ENCODE assay signal across 8 cellular contexts in genomic region chr1:156707486-156708244, GRCh38. TPM values are rescaled to one million over a fixed set of nuclear protein-coding genes. Genes with fewer than 3 reads are reported as not detected.
DNase-seq lines count a peak whose midpoint lies in the region; ATAC-seq and TF ChIP-seq lines count a peak whose summit lies in the region.
"Had no signal": no experiment of that assay in that cellular context is flagged by ENCODE, and none has a peak within 500 bp of the region (broad histone marks: within the 10 kb centered on the region; RNA-seq: fewer than 3 reads in every experiment).

No MANE protein-coding gene starts in this region.

- H3K36me3 Mint-ChIP-seq in CD4-positive, alpha-beta T cell (ENCODE audit: low read depth), result no peaks in the 10 kb centered on the region
- no peaks in the 10 kb centered on the region for H3K36me3 Mint-ChIP-seq in activated CD8-positive, alpha-beta memory T cell treated with anti-CD3 and anti-CD28 coated beads, Interleukin-2, amount 10 ng/mL, durations not matched to agents 7 days and 5 days

- no peaks in the 10 kb centered on the region; the same call in 1 of the 2 replicates for H3K36me3 ChIP-seq in Panc1 (ENCODE audit: control insufficient read depth, insufficient read depth, low read length)

- ATAC-seq in CD4-positive, alpha-beta T cell (ENCODE audit: poor library complexity), result no peak
- ATAC-seq in Panc1, result no peak
- no peak for ATAC-seq in activated CD8-positive, alpha-beta memory T cell treated with anti-CD3 and anti-CD28 coated beads, Interleukin-2, amount 10 ng/mL, durations not matched to agents 7 days and 5 days

- no peak overlapping the region for H3K27ac ChIP-seq in CD4-positive, alpha-beta T cell (ENCODE audit: low read depth, low read length)
- H3K27ac ChIP-seq in Panc1 (ENCODE audit: low read length), result peak overlapping the region; percentile 93

- peak overlapping the region; percentile 77 for H3K27ac Mint-ChIP-seq in CD4-positive, alpha-beta T cell
- H3K27ac Mint-ChIP-seq in activated CD8-positive, alpha-beta memory T cell treated with anti-CD3 and anti-CD28 coated beads, Interleukin-2, amount 10 ng/mL, durations not matched to agents 7 days and 5 days, result no peak overlapping the region

- H3K4me1 Mint-ChIP-seq in CD4-positive, alpha-beta T cell (ENCODE audit: low read depth), result peaks cover 32% of the 10 kb centered on the region
- peaks cover 20% of the 10 kb centered on the region for H3K4me1 Mint-ChIP-seq in activated CD8-positive, alpha-beta memory T cell treated with anti-CD3 and anti-CD28 coated beads, Interleukin-2, amount 10 ng/mL, durations not matched to agents 7 days and 5 days

- no peaks in the 10 kb centered on the region for H3K9me3 Mint-ChIP-seq in CD4-positive, alpha-beta T cell
- no peaks in the 10 kb centered on the region for H3K9me3 Mint-ChIP-seq in activated CD8-positive, alpha-beta memory T cell treated with anti-CD3 and anti-CD28 coated beads, Interleukin-2, amount 10 ng/mL, durations not matched to agents 7 days and 5 days (ENCODE audit: low read depth)

- H3K4me3 ChIP-seq in Panc1 (ENCODE audit: low read depth in 2 of 2, low read length in 2 of 2), result no peak overlapping the region

- DNase-seq in CD4-positive, alpha-beta T cell, result no peak
- DNase-seq in Panc1 (ENCODE audit: low read depth, low spot score), result no peak
- DNase-seq in islet precursor cell, result peak; percentile 73
- no peak for DNase-seq in activated CD4-positive, alpha-beta T cell treated with anti-CD3 and anti-CD28 coated beads, Interleukin-2, amount 50 U/mL, for 1 hour
- DNase-seq in NK-92 treated with Interleukin-12 subunit alpha and Interleukin-12 subunit beta, amount 100 ng/mL, for 24 hours (lab: John Stamatoyannopoulos, UW), result no peak
- DNase-seq in activated CD8-positive, alpha-beta memory T cell treated with anti-CD3 and anti-CD28 coated beads, Interleukin-2, amount 10 ng/mL, durations not matched to agents 7 days and 5 days, result no peak
- DNase-seq: effector CD8-positive, alpha-beta T cell; NCI-H1105 had no signal

- CTCF ChIA-PET in CD4-positive, alpha-beta T cell (lab: Charles Lee), result interaction anchor here (0.9 to 4.6 kb wide), 4 partner anchors 18 to 102 kb away, joined by 3 to 51 read pairs (median 23); partner anchors contain the start of genes ISG20L2 and METTL25B
- CTCF ChIA-PET in Panc1 (lab: Charles Lee), result interaction anchor here (0.6 to 3.7 kb wide), 4 partner anchors 17 to 118 kb away, joined by 3 to 96 read pairs (median 16); no protein-coding TSS in a partner anchor
- CTCF ChIA-PET in activated CD8-positive, alpha-beta memory T cell treated with anti-CD3 and anti-CD28 coated beads, Interleukin-2, amount 10 ng/mL, durations not matched to agents 7 days and 5 days (lab: Charles Lee), result interaction anchor here (0.8 to 12.5 kb wide), 13 partner anchors 8 to 183 kb away, joined by 3 to 286 read pairs (median 10); partner anchors contain the start of genes METTL25B, NES and NTRK1

- no peaks in the 10 kb centered on the region for H3K9me3 ChIP-seq in CD4-positive, alpha-beta T cell (ENCODE audit: control insufficient read depth, low read length)
- H3K9me3 ChIP-seq in Panc1 (ENCODE audit: control insufficient read depth, insufficient read depth, low read depth, low read length), result no peaks in the 10 kb centered on the region

- intact Hi-C loops in CD4-positive, alpha-beta T cell (cut with DNase I, micrococcal nuclease), result loop anchor here (1.0 to 2.0 kb wide), 3 partner anchors 17 to 19 kb away; no protein-coding TSS in a partner anchor
- intact Hi-C loops in Panc1 (cut with micrococcal nuclease; ENCODE audit: unreplicated experiment), result no loop called here

- in situ Hi-C loops in Panc1 (cut with HindIII; ENCODE audit: low pct_unique_long_range_greater_than_20kb, low sequenced_read_pairs), result no loop called here

- H3K27me3 Mint-ChIP-seq in CD4-positive, alpha-beta T cell, result peaks cover 26% of the 10 kb centered on the region
- peaks cover 40% of the 10 kb centered on the region for H3K27me3 Mint-ChIP-seq in activated CD8-positive, alpha-beta memory T cell treated with anti-CD3 and anti-CD28 coated beads, Interleukin-2, amount 10 ng/mL, durations not matched to agents 7 days and 5 days

- H3K4me1 ChIP-seq in Panc1 (ENCODE audit: control insufficient read depth, insufficient read depth, low read length), result peaks cover 76% of the 10 kb centered on the region

- peak overlapping the region; percentile 80 for H3K4me3 Mint-ChIP-seq in CD4-positive, alpha-beta T cell
- H3K4me3 Mint-ChIP-seq in activated CD8-positive, alpha-beta memory T cell treated with anti-CD3 and anti-CD28 coated beads, Interleukin-2, amount 10 ng/mL, durations not matched to agents 7 days and 5 days, result no peak overlapping the region

- TF ChIP-seq CTCF in CD4-positive, alpha-beta T cell (IDR thresholded peaks at IDR 0.05), result no peak
- TF ChIP-seq CTCF in Panc1 (IDR thresholded peaks at IDR 0.05), result no peak

- H3K27me3 ChIP-seq in CD4-positive, alpha-beta T cell (ENCODE audit: control insufficient read depth, insufficient read depth, low read length), result peaks cover 24% of the 10 kb centered on the region
- H3K27me3 ChIP-seq in Panc1 (ENCODE audit: control insufficient read depth, insufficient read depth, low read length), result no peaks in the 10 kb centered on the region

- BruUV-seq in Panc1 (replicated peaks; lab: Mats Ljungman, UMichigan), result no TSS peak

- POLR2A ChIA-PET in CD4-positive, alpha-beta T cell (lab: Charles Lee), result interaction anchor here (0.8 to 2.7 kb wide), 9 partner anchors 8 to 48 kb away, joined by 3 to 25 read pairs (median 8); partner anchors contain the start of genes HDGF, ISG20L2, METTL25B and MRPL24
- POLR2A ChIA-PET in Panc1 (lab: Charles Lee), result interaction anchor here (0.6 to 1.9 kb wide), 4 partner anchors 12 to 31 kb away, joined by 3 to 7 read pairs (median 5); partner anchors contain the start of genes ISG20L2, METTL25B and NES

RNA-seq across cellular contexts. Expression of gene CRABP2, which starts 2.3 kb away (rescaled TPM):
- 1 to 10 TPM; 3.2 to 4.2 TPM for total RNA-seq in CD4-positive, alpha-beta T cell
- total RNA-seq in Panc1 (2021; ENCODE audit: unreplicated experiment), result 1,115 TPM
- polyA plus RNA-seq in Panc1 (2012; ENCODE audit: insufficient read length), result 1,502 TPM
- 1 to 10 TPM; 1.4 to 1.9 TPM for total RNA-seq in activated CD8-positive, alpha-beta memory T cell treated with anti-CD3 and anti-CD28 coated beads, Interleukin-2, amount 10 ng/mL, durations not matched to agents 7 days and 5 days

RNA-seq across cellular contexts. Expression of gene METTL25B, which starts 20.6 kb away (rescaled TPM):
- total RNA-seq in CD4-positive, alpha-beta T cell, result 10 to 100 TPM; 10.6 to 12.0 TPM
- 32.8 TPM for total RNA-seq in Panc1 (2021; ENCODE audit: unreplicated experiment)
- 37.7 TPM for polyA plus RNA-seq in Panc1 (2012; ENCODE audit: insufficient read length)
- 10 to 100 TPM; 44.0 to 49.6 TPM for total RNA-seq in activated CD8-positive, alpha-beta memory T cell treated with anti-CD3 and anti-CD28 coated beads, Interleukin-2, amount 10 ng/mL, durations not matched to agents 7 days and 5 days

RNA-seq across cellular contexts. Expression of gene ISG20L2, which starts 20.9 kb away (rescaled TPM):
- total RNA-seq in CD4-positive, alpha-beta T cell, result 10 to 100 TPM; 44.2 to 50.9 TPM
- total RNA-seq in Panc1 (2021; ENCODE audit: unreplicated experiment), result 40.6 TPM
- 26.9 TPM for polyA plus RNA-seq in Panc1 (2012; ENCODE audit: insufficient read length)
- 10 to 100 TPM; 56.0 to 70.3 TPM for total RNA-seq in activated CD8-positive, alpha-beta memory T cell treated with anti-CD3 and anti-CD28 coated beads, Interleukin-2, amount 10 ng/mL, durations not matched to agents 7 days and 5 days

RNA-seq across cellular contexts. Expression of gene NES, which starts 30.5 kb away (rescaled TPM):
- total RNA-seq in CD4-positive, alpha-beta T cell, result not detected
- total RNA-seq in Panc1 (2021; ENCODE audit: unreplicated experiment), result 56.3 TPM
- 61.1 TPM for polyA plus RNA-seq in Panc1 (2012; ENCODE audit: insufficient read length)
- total RNA-seq in activated CD8-positive, alpha-beta memory T cell treated with anti-CD3 and anti-CD28 coated beads, Interleukin-2, amount 10 ng/mL, durations not matched to agents 7 days and 5 days, result not detected

RNA-seq across cellular contexts. Expression of gene MRPL24, which starts 33.2 kb away (rescaled TPM):
- total RNA-seq in CD4-positive, alpha-beta T cell, result 10 to 100 TPM; 11.7 to 11.9 TPM
- total RNA-seq in Panc1 (2021; ENCODE audit: unreplicated experiment), result 80.4 TPM
- polyA plus RNA-seq in Panc1 (2012; ENCODE audit: insufficient read length), result 109 TPM
- 10 to 100 TPM; 60.4 to 80.0 TPM for total RNA-seq in activated CD8-positive, alpha-beta memory T cell treated with anti-CD3 and anti-CD28 coated beads, Interleukin-2, amount 10 ng/mL, durations not matched to agents 7 days and 5 days

Comparison
In these comparisons a context has a peak if more than half of its experiments do, and no peak if none do; other contexts are left out.
1. RNA of gene CRABP2, which starts 2.3 kb away (total RNA-seq): 1,115 TPM in Panc1 (single experiment); 3.2 to 4.2 TPM in CD4-positive, alpha-beta T cell and 1.4 to 1.9 TPM in activated CD8-positive, alpha-beta memory T cell treated with anti-CD3 and anti-CD28 coated beads, Interleukin-2, amount 10 ng/mL, durations not matched to agents 7 days and 5 days; every median in the first group is over 100 times any median in the second.